Comparison of ENCODE assay signal across 8 cellular contexts in genomic region chr17:1714980-1715802, GRCh38. TPM values are rescaled to one million over a fixed set of nuclear protein-coding genes. Genes with fewer than 3 reads are reported as not detected.
DNase-seq lines count a peak whose midpoint lies in the region; ATAC-seq and TF ChIP-seq lines count a peak whose summit lies in the region.

No MANE protein-coding gene starts in this region.

- peak; percentile 52 for DNase-seq in activated CD4-positive, CD25-positive, alpha-beta regulatory T cell treated with anti-CD3 and anti-CD28 coated beads, Interleukin-2, amount 50 U/mL, for 72 hours
- DNase-seq in brain pericyte (ENCODE audit: low read depth, low spot score): peak; percentile 42
- DNase-seq in epidermal melanocyte (ENCODE audit: insufficient read length, low spot score): no peak

- no peak for TF ChIP-seq CTCF in SU-DHL-6 (IDR thresholded peaks at IDR 0.05; ENCODE audit: insufficient read depth, low read length, poor library complexity, severe bottlenecking)

- no peaks in the 10 kb centered on the region for H3K9me3 ChIP-seq in SU-DHL-6 (ENCODE audit: insufficient read depth, low read length)
- no peaks in the 10 kb centered on the region for H3K9me3 ChIP-seq in iPS-20b (ENCODE audit: insufficient read depth, low read depth, low read length)
- no peaks in the 10 kb centered on the region for H3K9me3 ChIP-seq in skeletal muscle satellite cell (replicated peaks; ENCODE audit: low read length)

- H3K9ac ChIP-seq in SU-DHL-6 (ENCODE audit: low read length): peak overlapping the region; percentile 52
- H3K9ac ChIP-seq in iPS-20b (ENCODE audit: low read depth, low read length): peak overlapping the region; percentile 31; the same call in 1 of the 2 replicates
- peak overlapping the region; percentile 91 for H3K9ac ChIP-seq in skeletal muscle satellite cell (ENCODE audit: low read depth, low read length)

- H3K4me2 ChIP-seq in SU-DHL-6 (ENCODE audit: low read depth, low read length, poor library complexity, severe bottlenecking) (peak overlapping the region; percentile 66), skeletal muscle satellite cell (ENCODE audit: low read length) (peak overlapping the region; percentile 99)

- H3F3A ChIP-seq in SU-DHL-6 (ENCODE audit: insufficient read depth): peaks cover 4% of the 10 kb centered on the region; the same call in 1 of the 2 replicates

- no peaks in the 10 kb centered on the region for H3K79me2 ChIP-seq in SU-DHL-6 (ENCODE audit: insufficient read depth, low read length)

- H3K27ac ChIP-seq in SU-DHL-6 (ENCODE audit: low read depth, low read length): no peak overlapping the region
- H3K27ac ChIP-seq in iPS-20b (ENCODE audit: low read length): no peak overlapping the region

- H4K20me1 ChIP-seq in SU-DHL-6 (ENCODE audit: low read depth, low read length): no peaks in the 10 kb centered on the region

- H3K4me1 ChIP-seq in iPS-20b (ENCODE audit: insufficient read depth, low read length) (peaks cover 21% of the 10 kb centered on the region), skeletal muscle satellite cell (ENCODE audit: control insufficient read depth, insufficient read depth, low read length) (peaks cover 56% of the 10 kb centered on the region)

- H3K4me3 ChIP-seq in SU-DHL-6 (ENCODE audit: insufficient read depth, low read length, poor library complexity, severe bottlenecking) (peak overlapping the region; percentile 85), iPS-20b (ENCODE audit: low read length) (peak overlapping the region; percentile 77), skeletal muscle satellite cell (ENCODE audit: low read length) (peak overlapping the region; percentile 79)

- H3K27me3 ChIP-seq in SU-DHL-6 (ENCODE audit: low read length) (no peaks in the 10 kb centered on the region), iPS-20b (ENCODE audit: insufficient read depth, low read length) (peaks cover 10% of the 10 kb centered on the region; the same call in 1 of the 2 replicates), skeletal muscle satellite cell (ENCODE audit: control insufficient read depth, insufficient read depth, low read length) (no peaks in the 10 kb centered on the region)

- no peak overlapping the region for H2AFZ ChIP-seq in SU-DHL-6 (ENCODE audit: low read depth, low read length, severe bottlenecking)

- H3K9me2 ChIP-seq in SU-DHL-6 (replicated peaks; ENCODE audit: insufficient read depth, low read length): no peaks in the 10 kb centered on the region

- H3K36me3 ChIP-seq in SU-DHL-6 (ENCODE audit: low read length): no peaks in the 10 kb centered on the region
- H3K36me3 ChIP-seq in iPS-20b (ENCODE audit: insufficient read depth, low read depth, low read length): peaks cover 16% of the 10 kb centered on the region
- H3K36me3 ChIP-seq in skeletal muscle satellite cell (ENCODE audit: insufficient read depth, low read length): peaks cover 39% of the 10 kb centered on the region

- no peak for ATAC-seq in activated CD4-positive, CD25-positive, alpha-beta regulatory T cell treated with anti-CD3 and anti-CD28 coated beads, Interleukin-2, amount 50 U/mL, for 24 hours
- ATAC-seq in HG03457 (IDR thresholded peaks at IDR 0.05; ENCODE audit: unreplicated experiment): no peak

RNA-seq across cellular contexts. Expression of gene TLCD2, which starts 5.0 kb away (rescaled TPM):
- 0.51 and 0.66 TPM in 2 replicates for total RNA-seq in skeletal muscle satellite cell (2012; rRNA removed)

RNA-seq across cellular contexts. Expression of gene WDR81, which starts 9.3 kb away (rescaled TPM):
- 28.4 and 35.2 TPM in 2 replicates for total RNA-seq in skeletal muscle satellite cell (2012; rRNA removed)

RNA-seq across cellular contexts. Expression of gene SERPINF2, which starts 27.5 kb away (rescaled TPM):
- not detected in 2 replicates for total RNA-seq in skeletal muscle satellite cell (2012; rRNA removed)

RNA-seq across cellular contexts. Expression of gene PRPF8, which starts 30.5 kb away (rescaled TPM):
- total RNA-seq in skeletal muscle satellite cell (2012; rRNA removed): 93.5 and 107 TPM in 2 replicates

RNA-seq across cellular contexts. Expression of gene SERPINF1, which starts 46.7 kb away (rescaled TPM):
- total RNA-seq in skeletal muscle satellite cell (2012; rRNA removed): 48.2 and 205 TPM in 2 replicates

Comparison
In these comparisons a context has a peak if more than half of its experiments do, and no peak if none do; other contexts are left out.
1. H3K9ac ChIP-seq: peak in every context shown above with its lines; median percentile 91 in skeletal muscle satellite cell; 52 in SU-DHL-6; 31 in iPS-20b.